Comparison of ENCODE assay signal across 8 cellular contexts in genomic region chr7:55964261-55964801, GRCh38. TPM values are rescaled to one million over a fixed set of nuclear protein-coding genes. Genes with fewer than 3 reads are reported as not detected.
DNase-seq lines count a peak whose midpoint lies in the region; ATAC-seq and TF ChIP-seq lines count a peak whose summit lies in the region.

TSS of gene NIPSNAP2 (plus strand) at chr7:55964585. CDS start at chr7:55964610, 25 bp downstream.

- H3K4me3 Mint-ChIP-seq in activated T-helper 2 cell treated with anti-CD3 and anti-CD28 coated beads, Interferon-gamma antibody, Interleukin-2, Interleukin-4, amounts not matched to agents 10 μg/mL and 5 μg/mL and 100 μg/mL, durations not matched to agents 14 hours and 24 hours and 36 hours (ENCODE audit: low read depth), result peak within 1 kb of the TSS; percentile 86

- peaks cover 8% of the 10 kb centered on the region for H3F3A ChIP-seq in PC-3 (ENCODE audit: low read length, unreplicated experiment)
- H3F3A ChIP-seq in neural cell (ENCODE audit: insufficient read depth, low read length, poor library complexity, severe bottlenecking), result no peaks in the 10 kb centered on the region

- no peak for TF ChIP-seq EP300 in neural cell (conservative IDR thresholded peaks at IDR 0.05; ENCODE audit: poor library complexity, severe bottlenecking)

- H3K36me3 ChIP-seq in PC-3 (ENCODE audit: low read depth, low read length) (no peaks in the 10 kb centered on the region), neural cell (ENCODE audit: insufficient read depth, low read length) (no peaks in the 10 kb centered on the region), subcutaneous abdominal adipose tissue (ENCODE audit: control insufficient read depth in 5 of 5, insufficient read depth in 5 of 5, low read length in 5 of 5) (peaks cover 0 to 9% (median 3%) of the 10 kb centered on the region in 5 donors)

- H3K9me2 ChIP-seq in PC-3 (replicated peaks; ENCODE audit: low read length) (no peaks in the 10 kb centered on the region), neural cell (ENCODE audit: insufficient read depth, low read length) (no peaks in the 10 kb centered on the region)

- peak; percentile 80 for ATAC-seq in GM19463 (IDR thresholded peaks at IDR 0.05; ENCODE audit: unreplicated experiment)
- peak; percentile 60 for ATAC-seq in PC-3

- H3K4me1 ChIP-seq in PC-3 (ENCODE audit: insufficient read depth, low read length), result peaks cover 15% of the 10 kb centered on the region
- H3K4me1 ChIP-seq in subcutaneous abdominal adipose tissue (ENCODE audit: control insufficient read depth in 5 of 5, insufficient read depth in 5 of 5, low read length in 5 of 5), result peaks cover 1 to 29% (median 21%) of the 10 kb centered on the region in 5 donors

- intact Hi-C loops in PC-3 (cut with micrococcal nuclease), result loop anchor here (1.0 kb wide), 1 partner anchor 323 kb away; no protein-coding TSS in a partner anchor
- intact Hi-C loops in activated T-helper 2 cell treated with anti-CD3 and anti-CD28 coated beads, Interferon-gamma antibody, Interleukin-2, Interleukin-4, amounts not matched to agents 10 μg/mL and 5 μg/mL and 100 μg/mL, durations not matched to agents 14 hours and 24 hours and 36 hours (cut with micrococcal nuclease), result loop anchor here (1.0 kb wide), 2 partner anchors 12 to 87 kb away; partner anchors contain the start of genes CCT6A and PSPH

- H3K79me2 ChIP-seq in PC-3 (ENCODE audit: low read length), result peaks cover 33% of the 10 kb centered on the region
- H3K79me2 ChIP-seq in neural cell (replicated peaks; ENCODE audit: insufficient read depth, low read length), result peaks cover 34% of the 10 kb centered on the region

- H3K27me3 Mint-ChIP-seq in activated T-helper 2 cell treated with anti-CD3 and anti-CD28 coated beads, Interferon-gamma antibody, Interleukin-2, Interleukin-4, amounts not matched to agents 10 μg/mL and 5 μg/mL and 100 μg/mL, durations not matched to agents 14 hours and 24 hours and 36 hours (ENCODE audit: low read depth), result no peaks in the 10 kb centered on the region

- H3K27me3 ChIP-seq in PC-3 (ENCODE audit: low read length), result no peaks in the 10 kb centered on the region
- H3K27me3 ChIP-seq in neural cell (ENCODE audit: insufficient read depth, low read depth, low read length), result no peaks in the 10 kb centered on the region
- H3K27me3 ChIP-seq in subcutaneous abdominal adipose tissue (ENCODE audit: control insufficient read depth in 5 of 5, insufficient read depth in 4 of 5, low read length in 5 of 5), result no peaks in the 10 kb centered on the region

- no TSS peak for BruUV-seq in PC-3 (replicated peaks; lab: Mats Ljungman, UMichigan)

- peaks cover 8% of the 10 kb centered on the region for H3K36me3 Mint-ChIP-seq in activated T-helper 2 cell treated with anti-CD3 and anti-CD28 coated beads, Interferon-gamma antibody, Interleukin-2, Interleukin-4, amounts not matched to agents 10 μg/mL and 5 μg/mL and 100 μg/mL, durations not matched to agents 14 hours and 24 hours and 36 hours (ENCODE audit: low read depth)

- H3K4me3 ChIP-seq in PC-3 (ENCODE audit: low read length), result peak within 1 kb of the TSS; percentile 84
- peak within 1 kb of the TSS; percentile 75 for H3K4me3 ChIP-seq in fibroblast of the aortic adventitia (ENCODE audit: low read depth, low read length)
- H3K4me3 ChIP-seq in neural cell (ENCODE audit: low read length), result peak within 1 kb of the TSS; percentile 86
- H3K4me3 ChIP-seq in subcutaneous abdominal adipose tissue (ENCODE audit: low read depth in 1 of 5, low read length in 5 of 5), result peak within 1 kb of the TSS; percentile 61 to 83 (median 74)

- no peaks in the 10 kb centered on the region for H4K20me1 ChIP-seq in PC-3 (ENCODE audit: low read length)
- no peaks in the 10 kb centered on the region for H4K20me1 ChIP-seq in neural cell (ENCODE audit: insufficient read depth)

- TF ChIP-seq RAD21 in neural cell (conservative IDR thresholded peaks at IDR 0.05), result peak; percentile 51

- H3K4me2 ChIP-seq in PC-3 (ENCODE audit: low read length), result peak within 1 kb of the TSS; percentile 88
- peak within 1 kb of the TSS; percentile 82 for H3K4me2 ChIP-seq in neural cell (ENCODE audit: low read length)

- TF ChIP-seq CTCF in PC-3 (conservative IDR thresholded peaks at IDR 0.05; ENCODE audit: low read depth, low read length) (peak; percentile 32; the same call in 1 of the 2 replicates), fibroblast of the aortic adventitia (IDR thresholded peaks at IDR 0.05; ENCODE audit: insufficient read depth, low read length) (peak; percentile 38), neural cell (IDR thresholded peaks at IDR 0.05; ENCODE audit: poor library complexity, severe bottlenecking) (peak; percentile 76)

- H2AFZ ChIP-seq in PC-3 (ENCODE audit: low read length) (peak within 1 kb of the TSS; percentile 67; the same call in 1 of the 2 replicates), neural cell (ENCODE audit: low read depth, low read length) (peak within 1 kb of the TSS; percentile 45)

- DNase-seq in DMS 273 treated with DMSO at 0.1 percent for 48 hours (lab: John Stamatoyannopoulos, UW), result peak; percentile 22
- DNase-seq in HK-2 (ENCODE audit: unreplicated experiment), result peak; percentile 68
- DNase-seq in PC-3, result peak; percentile 71
- DNase-seq in activated T-helper 2 cell treated with anti-CD3 and anti-CD28 coated beads, Interferon-gamma antibody, Interleukin-2, Interleukin-4, amounts not matched to agents 10 μg/mL and 5 μg/mL and 100 μg/mL, durations not matched to agents 14 hours and 24 hours and 36 hours (ENCODE audit: low spot score), result peak; percentile 55
- DNase-seq in fibroblast of the aortic adventitia (ENCODE audit: low read depth), result peak; percentile 46

- H3K9me3 Mint-ChIP-seq in activated T-helper 2 cell treated with anti-CD3 and anti-CD28 coated beads, Interferon-gamma antibody, Interleukin-2, Interleukin-4, amounts not matched to agents 10 μg/mL and 5 μg/mL and 100 μg/mL, durations not matched to agents 14 hours and 24 hours and 36 hours, result no peaks in the 10 kb centered on the region

- H3K27ac Mint-ChIP-seq in activated T-helper 2 cell treated with anti-CD3 and anti-CD28 coated beads, Interferon-gamma antibody, Interleukin-2, Interleukin-4, amounts not matched to agents 10 μg/mL and 5 μg/mL and 100 μg/mL, durations not matched to agents 14 hours and 24 hours and 36 hours, result peak within 1 kb of the TSS; percentile 73

- CTCF ChIA-PET in PC-3 (lab: Charles Lee), result interaction anchor here (0.5 to 1.5 kb wide), 3 partner anchors 12 to 323 kb away, joined by 3 to 8 read pairs (median 3); no protein-coding TSS in a partner anchor

- POLR2A ChIA-PET in PC-3 (lab: Charles Lee; ENCODE audit: unreplicated experiment), result interaction anchor here (0.6 to 1.0 kb wide), 4 partner anchors 14 to 220 kb away, joined by 4 to 10 read pairs (median 6); no protein-coding TSS in a partner anchor

- H3K9ac ChIP-seq in PC-3 (ENCODE audit: low read length) (peak within 1 kb of the TSS; percentile 88), neural cell (ENCODE audit: low read length) (peak within 1 kb of the TSS; percentile 84), subcutaneous abdominal adipose tissue (ENCODE audit: low read length in 5 of 5) (peak within 1 kb of the TSS; percentile 84 to 96 (median 91))

- H3K4me1 Mint-ChIP-seq in activated T-helper 2 cell treated with anti-CD3 and anti-CD28 coated beads, Interferon-gamma antibody, Interleukin-2, Interleukin-4, amounts not matched to agents 10 μg/mL and 5 μg/mL and 100 μg/mL, durations not matched to agents 14 hours and 24 hours and 36 hours (ENCODE audit: low read depth), result peaks cover 10% of the 10 kb centered on the region

- H3K9me3 ChIP-seq in PC-3 (ENCODE audit: low read length), result no peaks in the 10 kb centered on the region
- H3K9me3 ChIP-seq in neural cell (ENCODE audit: low read length), result peaks cover 2% of the 10 kb centered on the region
- no peaks in the 10 kb centered on the region for H3K9me3 ChIP-seq in subcutaneous abdominal adipose tissue (ENCODE audit: control insufficient read depth in 5 of 5, low read length in 5 of 5)

- H3K27ac ChIP-seq in PC-3 (ENCODE audit: low read length), result peak within 1 kb of the TSS; percentile 73
- H3K27ac ChIP-seq in neural cell (ENCODE audit: low read length), result peak within 1 kb of the TSS; percentile 37
- H3K27ac ChIP-seq in subcutaneous abdominal adipose tissue (ENCODE audit: low read depth, low read length), result peak within 1 kb of the TSS; percentile 87

TF ChIP-seq in neural cell, 6 proteins besides CTCF, POLR2A, EP300 and RAD21 (continues in another document):
- TF ChIP-seq MXI1 (conservative IDR thresholded peaks at IDR 0.05; ENCODE audit: poor library complexity, severe bottlenecking) (no peak), EZH2 (IDR thresholded peaks at IDR 0.05; ENCODE audit: borderline replicate concordance, insufficient read depth, low read length, poor library complexity, severe bottlenecking) (no peak), POLR2AphosphoS5 (IDR thresholded peaks at IDR 0.05) (peak; percentile 71), SMC3 (conservative IDR thresholded peaks at IDR 0.05; ENCODE audit: poor library complexity) (peak; percentile 73)

RNA-seq across cellular contexts. Expression of gene NIPSNAP2, which starts in this region (rescaled TPM):
- 63.9 and 65.8 TPM in 2 replicates for total RNA-seq in PC-3 (2014; rRNA removed)
- 52.3 and 56.3 TPM in 2 replicates for total RNA-seq in activated T-helper 2 cell treated with anti-CD3 and anti-CD28 coated beads, Interferon-gamma antibody, Interleukin-2, Interleukin-4, amounts not matched to agents 10 μg/mL and 5 μg/mL and 100 μg/mL, durations not matched to agents 14 hours and 24 hours and 36 hours
- total RNA-seq in fibroblast of the aortic adventitia (ENCODE audit: low replicate concordance), result 32.2 and 55.0 TPM in 2 replicates
- polyA plus RNA-seq in neural cell, result 83.3 and 87.0 TPM in 2 replicates
- 55.3 and 66.7 TPM in 2 replicates for polyA minus RNA-seq in neural cell

Comparison
In these comparisons a context has a peak if more than half of its experiments do, and no peak if none do; other contexts are left out.
1. Peak in every context shown above with its lines: DNase-seq, ATAC-seq, H3K4me3 ChIP-seq and H3K27ac ChIP-seq.
2. H3K27ac ChIP-seq: peak in every context shown above with its lines; median percentile 87 in subcutaneous abdominal adipose tissue; 73 in PC-3; 37 in neural cell.